9 cellular contexts compared by ENCODE assay signal in genomic region chr7:101936612-101937231, GRCh38.
DNase-seq lines count a peak whose midpoint lies in the region; ATAC-seq and TF ChIP-seq lines count a peak whose summit lies in the region.
"Had no signal": no experiment of that assay in that cellular context is flagged by ENCODE, and none has a peak within 500 bp of the region (broad histone marks: within the 10 kb centered on the region; RNA-seq: fewer than 3 reads in every experiment).

No MANE protein-coding gene starts in this region.

- no TSS peak for BruUV-seq in IMR-90 (replicated peaks; lab: Mats Ljungman, UMichigan)

- peak overlapping the region; percentile 47; the same call in 1 of the 2 replicates for H2BK120ac ChIP-seq in IMR-90 (ENCODE audit: low read depth, low read length)

- WGBS in IMR-90 (ENCODE audit: extremely low coverage in 2 of 2, insufficient read length in 1 of 2), 2 experiments = 10% methylated on average over 2 of the region's 19 CpGs; no CpG with 5 or more reads in 1 of the 2 experiments
- 39 to 43% methylated on average over 17 to 19 of the region's 19 CpGs for WGBS in thyroid gland, 2 donors

- no peak overlapping the region for H2BK20ac ChIP-seq in IMR-90 (ENCODE audit: low read depth, low read length)

- H3K9me3 ChIP-seq in IMR-90 (ENCODE audit: control insufficient read depth, insufficient read depth, low read length) (peaks cover 2% of the 10 kb centered on the region), thyroid gland (no peaks in the 10 kb centered on the region)

- TF ChIP-seq RAD21 in IMR-90 (IDR thresholded peaks at IDR 0.05; ENCODE audit: low read length) = no peak

- no peak for TF ChIP-seq CTCF in IMR-90 (conservative IDR thresholded peaks at IDR 0.05; ENCODE audit: low read depth, low read length)
- no peak for TF ChIP-seq CTCF in epithelial cell of esophagus (IDR thresholded peaks at IDR 0.05; ENCODE audit: insufficient read depth, low read depth, low read length, missing control alignments)
- TF ChIP-seq CTCF in thyroid gland (IDR thresholded peaks at IDR 0.05) = no peak

- ATAC-seq in IMR-90 (ENCODE audit: low read depth) = peak; percentile 35
- no peak for ATAC-seq in HG02623 (IDR thresholded peaks at IDR 0.05; ENCODE audit: unreplicated experiment)

- H4K5ac ChIP-seq in IMR-90 (ENCODE audit: low read depth, low read length) = no peak overlapping the region

- H3K56ac ChIP-seq in IMR-90 (ENCODE audit: extremely low read depth, insufficient read depth, low read length) = no peak overlapping the region

- intact Hi-C loops in IMR-90 (cut with micrococcal nuclease) = no loop called here
- intact Hi-C loops in thyroid gland (cut with DNase I) = no loop called here

- dilution Hi-C loops in IMR-90 (cut with HindIII; ENCODE audit: low sequenced_read_pairs, unreplicated experiment) = no loop called here

- H2BK5ac ChIP-seq in IMR-90 (ENCODE audit: low read depth, low read length, poor library complexity, severe bottlenecking) = no peak overlapping the region

- H3K27ac ChIP-seq in IMR-90 (ENCODE audit: insufficient read depth, low read length) (peak overlapping the region; percentile 19; the same call in 1 of the 2 replicates), thyroid gland (peak overlapping the region; percentile 37 to 50 (median 40))

- POLR2A ChIA-PET in IMR-90 (lab: Charles Lee; ENCODE audit: unreplicated experiment) = no interaction called here

- H2AK9ac ChIP-seq in IMR-90 (replicated peaks; ENCODE audit: low read depth, low read length, poor library complexity) = peak overlapping the region; percentile 42

- H3K9ac ChIP-seq in IMR-90 (ENCODE audit: low read depth, low read length) = peak overlapping the region; percentile 21; the same call in 1 of the 2 replicates

- peak overlapping the region; percentile 29 to 74 for H4K8ac ChIP-seq in IMR-90 (ENCODE audit: low read depth in 2 of 2, low read length in 2 of 2)

- H3K23ac ChIP-seq in IMR-90 (ENCODE audit: low read depth, low read length) = peak overlapping the region; percentile 97

- H3K4ac ChIP-seq in IMR-90 (ENCODE audit: low read depth, low read length) = peak overlapping the region; percentile 77

- H3K4me1 ChIP-seq in IMR-90 (ENCODE audit: control insufficient read depth, insufficient read depth, low read length) (peaks cover 29% of the 10 kb centered on the region), thyroid gland (peaks cover 39 to 41% of the 10 kb centered on the region in 2 donors)

- H3K36me3 ChIP-seq in IMR-90 (ENCODE audit: control insufficient read depth, insufficient read depth, low read length) (no peaks in the 10 kb centered on the region), thyroid gland (no peaks in the 10 kb centered on the region)

- CTCF ChIA-PET in IMR-90 (lab: Yijun Ruan, JAX) = no interaction called here

- peak overlapping the region; percentile 1 for H3K4me2 ChIP-seq in IMR-90 (ENCODE audit: low read depth, low read length)

- in situ Hi-C loops in IMR-90 (cut with MboI; ENCODE audit: low sequenced_read_pairs) = no loop called here

- peak overlapping the region; percentile 76 for H3K14ac ChIP-seq in IMR-90 (replicated peaks; ENCODE audit: low read depth, low read length)

- peak; percentile 33 for DNase-seq in IMR-90
- DNase-seq in epithelial cell of esophagus (ENCODE audit: low read depth) = peak; percentile 64
- DNase-seq in lung microvascular endothelial cell (ENCODE audit: low read depth in 2 of 2) = peak; percentile 31 to 68
- DNase-seq in thyroid gland = peak in 1 of 2 donors; percentile 37
- DNase-seq in NCI-H146 treated with DMSO at 0.1 percent for 48 hours (lab: John Stamatoyannopoulos, UW; ENCODE audit: unreplicated experiment) = no peak
- DNase-seq in NOMO-1 treated with dmso at 0.1 percent for 144 hours (lab: John Stamatoyannopoulos, UW; ENCODE audit: unreplicated experiment) = no peak
- DNase-seq in stimulated activated naive CD4-positive, alpha-beta T cell treated with Interleukin-2 at 50 U/mL for 16 hours (lab: John Stamatoyannopoulos, UW) = no peak
- DNase-seq: MM.1S had no signal

- peaks cover 20% of the 10 kb centered on the region for H3K9me1 ChIP-seq in IMR-90 (ENCODE audit: insufficient read depth, low read length)

- no peak overlapping the region for H3K4me3 ChIP-seq in IMR-90 (ENCODE audit: insufficient read depth, low read depth, low read length)
- no peak overlapping the region for H3K4me3 ChIP-seq in epithelial cell of esophagus (ENCODE audit: low read length)
- H3K4me3 ChIP-seq in thyroid gland (replicated peaks in 1 of 3) = peak overlapping the region in 1 of 3 donors; percentile 7

- peak overlapping the region; percentile 44 for H4K91ac ChIP-seq in IMR-90 (ENCODE audit: insufficient read depth, low read depth, low read length)

- 0 out of 3 replicates have a peak overlapping the region, but pooled peaks have one; percentile 13 for H2BK15ac ChIP-seq in IMR-90 (ENCODE audit: low read depth, low read length)

- no peak overlapping the region for H3K18ac ChIP-seq in IMR-90 (ENCODE audit: low read depth, low read length)

- peak overlapping the region; percentile 57; the same call in 1 of the 2 replicates for H2AK5ac ChIP-seq in IMR-90 (ENCODE audit: low read depth, low read length)

- TF ChIP-seq POLR2A in IMR-90 (IDR thresholded peaks at IDR 0.05; ENCODE audit: low read depth, low read length) (no peak), thyroid gland (IDR thresholded peaks at IDR 0.05) (no peak)

- H3K27me3 ChIP-seq in IMR-90 (ENCODE audit: control insufficient read depth, insufficient read depth, low read length) (no peaks in the 10 kb centered on the region), thyroid gland (no peaks in the 10 kb centered on the region)

- H2AFZ ChIP-seq in IMR-90 (replicated peaks; ENCODE audit: low read length, poor library complexity) = peak overlapping the region; percentile 67

- H4K20me1 ChIP-seq in IMR-90 (ENCODE audit: insufficient read depth, low read length) = peaks cover 13% of the 10 kb centered on the region

- H3K79me1 ChIP-seq in IMR-90 (ENCODE audit: low read depth in 1 of 2, low read length in 2 of 2) = peaks cover 27 to 72% of the 10 kb centered on the region in 2 experiments

TF ChIP-seq in IMR-90, 13 proteins besides CTCF, POLR2A, EP300 and RAD21:
- peak; percentile 57; the same call in 1 of the 2 replicates for TF ChIP-seq MXI1 (IDR thresholded peaks at IDR 0.05; ENCODE audit: borderline replicate concordance, low read depth, low read length)
- TF ChIP-seq, protein P1, sequence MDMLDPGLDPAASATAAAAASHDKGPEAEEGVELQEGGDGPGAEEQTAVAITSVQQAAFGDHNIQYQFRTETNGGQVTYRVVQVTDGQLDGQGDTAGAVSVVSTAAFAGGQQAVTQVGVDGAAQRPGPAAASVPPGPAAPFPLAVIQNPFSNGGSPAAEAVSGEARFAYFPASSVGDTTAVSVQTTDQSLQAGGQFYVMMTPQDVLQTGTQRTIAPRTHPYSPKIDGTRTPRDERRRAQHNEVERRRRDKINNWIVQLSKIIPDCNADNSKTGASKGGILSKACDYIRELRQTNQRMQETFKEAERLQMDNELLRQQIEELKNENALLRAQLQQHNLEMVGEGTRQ (IDR thresholded peaks at IDR 0.05; ENCODE audit: low read depth, low read length) = peak; percentile 69
- TF ChIP-seq RFX5 (IDR thresholded peaks at IDR 0.05; ENCODE audit: low read depth, low read length) = no peak
- peak; percentile 47; the same call in 1 of the 2 replicates for TF ChIP-seq MAFK (IDR thresholded peaks at IDR 0.05; ENCODE audit: low read depth, low read length)
- peak; percentile 38; the same call in 1 of the 2 replicates for TF ChIP-seq CEBPB (IDR thresholded peaks at IDR 0.05; ENCODE audit: low read depth, low read length)
TF ChIP-seq in IMR-90: peak in this region for 4.

Comparison
In these comparisons a context has a peak if more than half of its experiments do, and no peak if none do; other contexts are left out.
1. DNase-seq: peak in IMR-90 (single experiment), epithelial cell of esophagus (single experiment) and lung microvascular endothelial cell (2 of 2); none in NCI-H146 treated with DMSO at 0.1 percent for 48 hours (single experiment), NOMO-1 treated with dmso at 0.1 percent for 144 hours (single experiment) and stimulated activated naive CD4-positive, alpha-beta T cell treated with Interleukin-2 at 50 U/mL for 16 hours (single experiment).